18 cellular contexts compared by ENCODE assay signal in genomic region chr2:17542471-17542870, GRCh38. TPM values are rescaled to one million over a fixed set of nuclear protein-coding genes. Genes with fewer than 3 reads are reported as not detected.
DNase-seq lines count a peak whose midpoint lies in the region; TF ChIP-seq lines count a peak whose summit lies in the region.
"Had no signal": no experiment of that assay in that cellular context is flagged by ENCODE, and none has a peak within 500 bp of the region (broad histone marks: within the 10 kb centered on the region; RNA-seq: fewer than 3 reads in every experiment).

No MANE protein-coding gene starts in this region.

- no peak for TF ChIP-seq RAD21 in neural cell (conservative IDR thresholded peaks at IDR 0.05)

- H3K27me3 ChIP-seq in neural cell (ENCODE audit: insufficient read depth, low read depth, low read length): peaks cover 47% of the 10 kb centered on the region
- H3K27me3 ChIP-seq: BLaER1 had no signal

- peak overlapping the region; percentile 82 for H3K4me2 ChIP-seq in neural cell (ENCODE audit: low read length)
- H3K4me2 ChIP-seq: BLaER1 had no signal

- H3K9me2 ChIP-seq in neural cell (ENCODE audit: insufficient read depth, low read length): no peaks in the 10 kb centered on the region

- H3K9me3 ChIP-seq in ES-I3 (ENCODE audit: control insufficient read depth, insufficient read depth, low read length) (no peaks in the 10 kb centered on the region), neural cell (ENCODE audit: low read length) (no peaks in the 10 kb centered on the region)

- H4K20me1 ChIP-seq in neural cell (ENCODE audit: insufficient read depth): no peaks in the 10 kb centered on the region
- H4K20me1 ChIP-seq: BLaER1 had no signal

- TF ChIP-seq EP300 in neural cell (conservative IDR thresholded peaks at IDR 0.05; ENCODE audit: poor library complexity, severe bottlenecking): no peak

- peak overlapping the region; percentile 75 for H3K4me3 ChIP-seq in neural cell (ENCODE audit: low read length)
- H3K4me3 ChIP-seq: BLaER1, GM12878 had no signal

- H3K4me1 ChIP-seq in ES-I3 (ENCODE audit: insufficient read depth, low read length): peaks cover 11% of the 10 kb centered on the region
- H3K4me1 ChIP-seq: BLaER1 had no signal

- no peak for DNase-seq in glutamatergic neuron
- no peak for DNase-seq in NCI-H748 (lab: John Stamatoyannopoulos, UW; ENCODE audit: unreplicated experiment)
- DNase-seq in HT-29 (ENCODE audit: low spot score): no peak
- DNase-seq in cerebellar nuclear complex (lab: John Stamatoyannopoulos, UW): no peak
- DNase-seq: CD8-positive, alpha-beta T cell; DMS79 treated with DMSO at 0.1 percent for 48 hours; HFFc6; MV-4-11; NCI-H1417; NCI-H187 treated with DMSO at 0.1 percent for 48 hours; NCI-H446 treated with DMSO at 0.1 percent for 48 hours; NCI-H748 treated with DMSO at 0.1 percent for 48 hours had no signal

- H3K9ac ChIP-seq in ES-I3 (ENCODE audit: low read depth, low read length) (peak overlapping the region; percentile 81), neural cell (ENCODE audit: low read length) (peak overlapping the region; percentile 24)
- H3K9ac ChIP-seq: BLaER1 had no signal

- H3K27ac ChIP-seq in angular gyrus (ENCODE audit: low read depth, low read length): peak overlapping the region; percentile 70
- H3K27ac ChIP-seq in neural cell (ENCODE audit: low read length): peak overlapping the region; percentile 68
- H3K27ac ChIP-seq: BLaER1, RWPE1 had no signal

- H3K27me3 Mint-ChIP-seq in glutamatergic neuron (ENCODE audit: unreplicated experiment): peaks cover 5% of the 10 kb centered on the region

- H3K36me3 Mint-ChIP-seq in glutamatergic neuron (ENCODE audit: unreplicated experiment): no peaks in the 10 kb centered on the region
- H3K36me3 Mint-ChIP-seq: CD8-positive, alpha-beta T cell had no signal

- peaks cover 12% of the 10 kb centered on the region for H3K79me2 ChIP-seq in neural cell (replicated peaks; ENCODE audit: insufficient read depth, low read length)

- H3K36me3 ChIP-seq in ES-I3 (ENCODE audit: insufficient read depth, low read length) (no peaks in the 10 kb centered on the region), neural cell (ENCODE audit: insufficient read depth, low read length) (no peaks in the 10 kb centered on the region)
- H3K36me3 ChIP-seq: BLaER1 had no signal

- H3K4me3 Mint-ChIP-seq in glutamatergic neuron (ENCODE audit: unreplicated experiment): peak overlapping the region; percentile 30
- H3K4me3 Mint-ChIP-seq: CD8-positive, alpha-beta T cell; HFFc6 had no signal

- H3F3A ChIP-seq in neural cell (ENCODE audit: insufficient read depth, low read length, poor library complexity, severe bottlenecking): peaks cover 17% of the 10 kb centered on the region

- no peak overlapping the region for H2AFZ ChIP-seq in neural cell (ENCODE audit: low read depth, low read length)

- TF ChIP-seq CTCF in glutamatergic neuron (IDR thresholded peaks at IDR 0.05; ENCODE audit: partially characterized antibody, unreplicated experiment) (no peak), neural cell (IDR thresholded peaks at IDR 0.05; ENCODE audit: poor library complexity, severe bottlenecking) (no peak)

- peaks cover 3% of the 10 kb centered on the region for H3K9me3 Mint-ChIP-seq in glutamatergic neuron (ENCODE audit: unreplicated experiment)
- H3K9me3 Mint-ChIP-seq: CD8-positive, alpha-beta T cell; HFFc6 had no signal

- H3K4me1 Mint-ChIP-seq in glutamatergic neuron (ENCODE audit: low read depth, unreplicated experiment): peaks cover 14% of the 10 kb centered on the region

- H3K27ac Mint-ChIP-seq in glutamatergic neuron (ENCODE audit: unreplicated experiment): no peak overlapping the region
- H3K27ac Mint-ChIP-seq: CD8-positive, alpha-beta T cell; HFFc6 had no signal

TF ChIP-seq in neural cell, 6 proteins besides CTCF, POLR2A, EP300 and RAD21:
- no peak for TF ChIP-seq POLR2AphosphoS5 (IDR thresholded peaks at IDR 0.05)
- no peak for TF ChIP-seq MXI1 (conservative IDR thresholded peaks at IDR 0.05; ENCODE audit: poor library complexity, severe bottlenecking)
- no peak for TF ChIP-seq EZH2 (IDR thresholded peaks at IDR 0.05; ENCODE audit: borderline replicate concordance, insufficient read depth, low read length, poor library complexity, severe bottlenecking)
- TF ChIP-seq, protein P1, sequence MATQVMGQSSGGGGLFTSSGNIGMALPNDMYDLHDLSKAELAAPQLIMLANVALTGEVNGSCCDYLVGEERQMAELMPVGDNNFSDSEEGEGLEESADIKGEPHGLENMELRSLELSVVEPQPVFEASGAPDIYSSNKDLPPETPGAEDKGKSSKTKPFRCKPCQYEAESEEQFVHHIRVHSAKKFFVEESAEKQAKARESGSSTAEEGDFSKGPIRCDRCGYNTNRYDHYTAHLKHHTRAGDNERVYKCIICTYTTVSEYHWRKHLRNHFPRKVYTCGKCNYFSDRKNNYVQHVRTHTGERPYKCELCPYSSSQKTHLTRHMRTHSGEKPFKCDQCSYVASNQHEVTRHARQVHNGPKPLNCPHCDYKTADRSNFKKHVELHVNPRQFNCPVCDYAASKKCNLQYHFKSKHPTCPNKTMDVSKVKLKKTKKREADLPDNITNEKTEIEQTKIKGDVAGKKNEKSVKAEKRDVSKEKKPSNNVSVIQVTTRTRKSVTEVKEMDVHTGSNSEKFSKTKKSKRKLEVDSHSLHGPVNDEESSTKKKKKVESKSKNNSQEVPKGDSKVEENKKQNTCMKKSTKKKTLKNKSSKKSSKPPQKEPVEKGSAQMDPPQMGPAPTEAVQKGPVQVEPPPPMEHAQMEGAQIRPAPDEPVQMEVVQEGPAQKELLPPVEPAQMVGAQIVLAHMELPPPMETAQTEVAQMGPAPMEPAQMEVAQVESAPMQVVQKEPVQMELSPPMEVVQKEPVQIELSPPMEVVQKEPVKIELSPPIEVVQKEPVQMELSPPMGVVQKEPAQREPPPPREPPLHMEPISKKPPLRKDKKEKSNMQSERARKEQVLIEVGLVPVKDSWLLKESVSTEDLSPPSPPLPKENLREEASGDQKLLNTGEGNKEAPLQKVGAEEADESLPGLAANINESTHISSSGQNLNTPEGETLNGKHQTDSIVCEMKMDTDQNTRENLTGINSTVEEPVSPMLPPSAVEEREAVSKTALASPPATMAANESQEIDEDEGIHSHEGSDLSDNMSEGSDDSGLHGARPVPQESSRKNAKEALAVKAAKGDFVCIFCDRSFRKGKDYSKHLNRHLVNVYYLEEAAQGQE (IDR thresholded peaks at IDR 0.05; ENCODE audit: borderline replicate concordance): no peak
- TF ChIP-seq TAF1 (IDR thresholded peaks at IDR 0.05; ENCODE audit: low read depth): no peak
- no peak for TF ChIP-seq SMC3 (conservative IDR thresholded peaks at IDR 0.05; ENCODE audit: poor library complexity)

RNA-seq across cellular contexts. Expression of gene VSNL1, which starts 2.0 kb away (rescaled TPM):
- total RNA-seq in glutamatergic neuron (ENCODE audit: unreplicated experiment): 6.1 TPM
- 64.1 and 69.7 TPM in 2 replicates for polyA plus RNA-seq in neural cell
- 46.3 and 58.2 TPM in 2 replicates for polyA minus RNA-seq in neural cell
- not detected in 2 replicates for total RNA-seq in HT-29 (2014; rRNA removed; shearing (Covaris generic))
- total RNA-seq: CD8-positive, alpha-beta T cell; HFFc6 had no signal

RNA-seq across cellular contexts. Expression of gene RAD51AP2, which starts 24.2 kb away (rescaled TPM):
- total RNA-seq in glutamatergic neuron (ENCODE audit: unreplicated experiment): not detected
- 0.54 and 0.62 TPM in 2 replicates for polyA plus RNA-seq in neural cell
- 0.81 and 0.97 TPM in 2 replicates for polyA minus RNA-seq in neural cell
- not detected in 2 replicates for total RNA-seq in HT-29 (2014; rRNA removed; shearing (Covaris generic))
- total RNA-seq: CD8-positive, alpha-beta T cell; HFFc6 had no signal
